ENCODE assay signal across 1 cellular context in the genomic region with DNA sequence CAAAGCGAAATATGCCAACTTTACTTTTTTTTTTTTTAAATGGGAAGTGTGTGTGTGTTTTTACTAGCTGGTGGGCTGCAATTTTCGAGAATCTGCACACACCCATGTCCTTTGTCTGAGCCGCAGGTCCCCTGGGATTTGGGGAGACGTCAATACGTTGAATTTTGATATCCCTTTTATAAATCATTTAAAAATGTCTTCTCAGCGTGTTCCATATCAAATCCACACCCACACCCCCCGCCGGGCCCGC.
A peak's percentile ranks its signal among the peaks of the same experiment; 100 is the strongest.
TF ChIP-seq lines count a peak whose summit lies in the region.

No MANE protein-coding gene starts in this region.

TF ChIP-seq in K562, 482 proteins besides CTCF, POLR2A, EP300 and RAD21 (continues in another document):
- TF ChIP-seq ZNF778 (CRISPR knock-in tag; IDR thresholded peaks at IDR 0.05) (no peak), SMARCC2 (IDR thresholded peaks at IDR 0.05; ENCODE audit: low read depth) (peak; percentile 29; the same call in 1 of the 2 replicates), SMARCA4 (IDR thresholded peaks at IDR 0.05) (peak; percentile 35; the same call in 1 of the 2 replicates), SAP30 (IDR thresholded peaks at IDR 0.05; ENCODE audit: borderline replicate concordance, insufficient read depth, low read depth, low read length, poor library complexity, severe bottlenecking) (no peak), C11orf30 (IDR thresholded peaks at IDR 0.05; ENCODE audit: low read depth) (peak; percentile 72; the same call in 1 of the 2 replicates), CHCHD3 (CRISPR knock-in tag; IDR thresholded peaks at IDR 0.05) (0 out of 2 replicates have a peak, but pooled peaks have one; percentile 7), POLR2AphosphoS2 (IDR thresholded peaks at IDR 0.05; ENCODE audit: low read length) (no peak), ARID2 (IDR thresholded peaks at IDR 0.05) (peak; percentile 58; the same call in 1 of the 2 replicates), HNRNPLL (IDR thresholded peaks at IDR 0.05; ENCODE audit: low read depth, low read length, poor library complexity, severe bottlenecking) (no peak), MEIS2 (IDR thresholded peaks at IDR 0.05; ENCODE audit: partially characterized antibody) (no peak), POLR3G (IDR thresholded peaks at IDR 0.05; ENCODE audit: extremely low read depth, insufficient read length, insufficient replicate concordance) (no peak), ZNF316 (IDR thresholded peaks at IDR 0.05) (peak; percentile 96), TFE3 (CRISPR knock-in tag; IDR thresholded peaks at IDR 0.05) (0 out of 2 replicates have a peak, but pooled peaks have one; percentile 0), FOXJ3 (CRISPR knock-in tag; IDR thresholded peaks at IDR 0.05) (no peak), ZKSCAN1 (IDR thresholded peaks at IDR 0.05; ENCODE audit: low read depth, low read length) (no peak), FOXP1 (CRISPR knock-in tag; IDR thresholded peaks at IDR 0.05) (no peak), ZNF41 (CRISPR knock-in tag; conservative IDR thresholded peaks at IDR 0.05) (peak; percentile 16; the same call in 1 of the 2 replicates), SPI1 (IDR thresholded peaks at IDR 0.05; ENCODE audit: borderline replicate concordance, low read depth, low read length) (no peak), LEF1 (IDR thresholded peaks at IDR 0.05) (0 out of 2 replicates have a peak, but pooled peaks have one; percentile 18), ZKSCAN8 (CRISPR knock-in tag; IDR thresholded peaks at IDR 0.05) (peak; percentile 7; the same call in 1 of the 2 replicates), MITF (IDR thresholded peaks at IDR 0.05) (no peak), FOS (IDR thresholded peaks at IDR 0.05; ENCODE audit: extremely low read depth, insufficient read length) (no peak), ZNF707 (CRISPR knock-in tag; conservative IDR thresholded peaks at IDR 0.05) (no peak; the same call in 1 of the 2 replicates), HINFP (tag; conservative IDR thresholded peaks at IDR 0.05; ENCODE audit: low read depth) (no peak), NFYB (IDR thresholded peaks at IDR 0.05; ENCODE audit: extremely low read depth, insufficient read length) (no peak), USF2 (CRISPR knock-in tag; IDR thresholded peaks at IDR 0.05) (no peak), CBX8 (IDR thresholded peaks at IDR 0.05; ENCODE audit: borderline replicate concordance, extremely low read depth, low read depth, low read length, poor library complexity, severe bottlenecking) (no peak)
- TF ChIP-seq, protein P1, sequence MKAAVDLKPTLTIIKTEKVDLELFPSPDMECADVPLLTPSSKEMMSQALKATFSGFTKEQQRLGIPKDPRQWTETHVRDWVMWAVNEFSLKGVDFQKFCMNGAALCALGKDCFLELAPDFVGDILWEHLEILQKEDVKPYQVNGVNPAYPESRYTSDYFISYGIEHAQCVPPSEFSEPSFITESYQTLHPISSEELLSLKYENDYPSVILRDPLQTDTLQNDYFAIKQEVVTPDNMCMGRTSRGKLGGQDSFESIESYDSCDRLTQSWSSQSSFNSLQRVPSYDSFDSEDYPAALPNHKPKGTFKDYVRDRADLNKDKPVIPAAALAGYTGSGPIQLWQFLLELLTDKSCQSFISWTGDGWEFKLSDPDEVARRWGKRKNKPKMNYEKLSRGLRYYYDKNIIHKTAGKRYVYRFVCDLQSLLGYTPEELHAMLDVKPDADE (conservative IDR thresholded peaks at IDR 0.05; ENCODE audit: control insufficient read depth, low read depth, low read length), result no peak
- TF ChIP-seq, protein P2, sequence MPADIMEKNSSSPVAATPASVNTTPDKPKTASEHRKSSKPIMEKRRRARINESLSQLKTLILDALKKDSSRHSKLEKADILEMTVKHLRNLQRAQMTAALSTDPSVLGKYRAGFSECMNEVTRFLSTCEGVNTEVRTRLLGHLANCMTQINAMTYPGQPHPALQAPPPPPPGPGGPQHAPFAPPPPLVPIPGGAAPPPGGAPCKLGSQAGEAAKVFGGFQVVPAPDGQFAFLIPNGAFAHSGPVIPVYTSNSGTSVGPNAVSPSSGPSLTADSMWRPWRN (IDR thresholded peaks at IDR 0.05; ENCODE audit: low read depth), result no peak; the same call in 1 of the 2 replicates
- TF ChIP-seq, protein P3, sequence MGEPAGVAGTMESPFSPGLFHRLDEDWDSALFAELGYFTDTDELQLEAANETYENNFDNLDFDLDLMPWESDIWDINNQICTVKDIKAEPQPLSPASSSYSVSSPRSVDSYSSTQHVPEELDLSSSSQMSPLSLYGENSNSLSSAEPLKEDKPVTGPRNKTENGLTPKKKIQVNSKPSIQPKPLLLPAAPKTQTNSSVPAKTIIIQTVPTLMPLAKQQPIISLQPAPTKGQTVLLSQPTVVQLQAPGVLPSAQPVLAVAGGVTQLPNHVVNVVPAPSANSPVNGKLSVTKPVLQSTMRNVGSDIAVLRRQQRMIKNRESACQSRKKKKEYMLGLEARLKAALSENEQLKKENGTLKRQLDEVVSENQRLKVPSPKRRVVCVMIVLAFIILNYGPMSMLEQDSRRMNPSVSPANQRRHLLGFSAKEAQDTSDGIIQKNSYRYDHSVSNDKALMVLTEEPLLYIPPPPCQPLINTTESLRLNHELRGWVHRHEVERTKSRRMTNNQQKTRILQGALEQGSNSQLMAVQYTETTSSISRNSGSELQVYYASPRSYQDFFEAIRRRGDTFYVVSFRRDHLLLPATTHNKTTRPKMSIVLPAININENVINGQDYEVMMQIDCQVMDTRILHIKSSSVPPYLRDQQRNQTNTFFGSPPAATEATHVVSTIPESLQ (CRISPR knock-in tag; IDR thresholded peaks at IDR 0.05), result no peak
- TF ChIP-seq, protein P4, sequence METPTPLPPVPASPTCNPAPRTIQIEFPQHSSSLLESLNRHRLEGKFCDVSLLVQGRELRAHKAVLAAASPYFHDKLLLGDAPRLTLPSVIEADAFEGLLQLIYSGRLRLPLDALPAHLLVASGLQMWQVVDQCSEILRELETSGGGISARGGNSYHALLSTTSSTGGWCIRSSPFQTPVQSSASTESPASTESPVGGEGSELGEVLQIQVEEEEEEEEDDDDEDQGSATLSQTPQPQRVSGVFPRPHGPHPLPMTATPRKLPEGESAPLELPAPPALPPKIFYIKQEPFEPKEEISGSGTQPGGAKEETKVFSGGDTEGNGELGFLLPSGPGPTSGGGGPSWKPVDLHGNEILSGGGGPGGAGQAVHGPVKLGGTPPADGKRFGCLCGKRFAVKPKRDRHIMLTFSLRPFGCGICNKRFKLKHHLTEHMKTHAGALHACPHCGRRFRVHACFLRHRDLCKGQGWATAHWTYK (CRISPR knock-in tag; IDR thresholded peaks at IDR 0.05), result no peak
- TF ChIP-seq, protein P5, sequence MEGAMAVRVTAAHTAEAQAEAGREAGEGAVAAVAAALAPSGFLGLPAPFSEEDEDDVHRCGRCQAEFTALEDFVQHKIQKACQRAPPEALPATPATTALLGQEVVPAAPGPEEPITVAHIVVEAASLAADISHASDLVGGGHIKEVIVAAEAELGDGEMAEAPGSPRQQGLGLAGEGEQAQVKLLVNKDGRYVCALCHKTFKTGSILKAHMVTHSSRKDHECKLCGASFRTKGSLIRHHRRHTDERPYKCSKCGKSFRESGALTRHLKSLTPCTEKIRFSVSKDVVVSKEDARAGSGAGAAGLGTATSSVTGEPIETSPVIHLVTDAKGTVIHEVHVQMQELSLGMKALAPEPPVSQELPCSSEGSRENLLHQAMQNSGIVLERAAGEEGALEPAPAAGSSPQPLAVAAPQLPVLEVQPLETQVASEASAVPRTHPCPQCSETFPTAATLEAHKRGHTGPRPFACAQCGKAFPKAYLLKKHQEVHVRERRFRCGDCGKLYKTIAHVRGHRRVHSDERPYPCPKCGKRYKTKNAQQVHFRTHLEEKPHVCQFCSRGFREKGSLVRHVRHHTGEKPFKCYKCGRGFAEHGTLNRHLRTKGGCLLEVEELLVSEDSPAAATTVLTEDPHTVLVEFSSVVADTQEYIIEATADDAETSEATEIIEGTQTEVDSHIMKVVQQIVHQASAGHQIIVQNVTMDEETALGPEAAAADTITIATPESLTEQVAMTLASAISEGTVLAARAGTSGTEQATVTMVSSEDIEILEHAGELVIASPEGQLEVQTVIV (CRISPR knock-in tag; IDR thresholded peaks at IDR 0.05; ENCODE audit: borderline replicate concordance), result no peak
- TF ChIP-seq, protein P6, sequence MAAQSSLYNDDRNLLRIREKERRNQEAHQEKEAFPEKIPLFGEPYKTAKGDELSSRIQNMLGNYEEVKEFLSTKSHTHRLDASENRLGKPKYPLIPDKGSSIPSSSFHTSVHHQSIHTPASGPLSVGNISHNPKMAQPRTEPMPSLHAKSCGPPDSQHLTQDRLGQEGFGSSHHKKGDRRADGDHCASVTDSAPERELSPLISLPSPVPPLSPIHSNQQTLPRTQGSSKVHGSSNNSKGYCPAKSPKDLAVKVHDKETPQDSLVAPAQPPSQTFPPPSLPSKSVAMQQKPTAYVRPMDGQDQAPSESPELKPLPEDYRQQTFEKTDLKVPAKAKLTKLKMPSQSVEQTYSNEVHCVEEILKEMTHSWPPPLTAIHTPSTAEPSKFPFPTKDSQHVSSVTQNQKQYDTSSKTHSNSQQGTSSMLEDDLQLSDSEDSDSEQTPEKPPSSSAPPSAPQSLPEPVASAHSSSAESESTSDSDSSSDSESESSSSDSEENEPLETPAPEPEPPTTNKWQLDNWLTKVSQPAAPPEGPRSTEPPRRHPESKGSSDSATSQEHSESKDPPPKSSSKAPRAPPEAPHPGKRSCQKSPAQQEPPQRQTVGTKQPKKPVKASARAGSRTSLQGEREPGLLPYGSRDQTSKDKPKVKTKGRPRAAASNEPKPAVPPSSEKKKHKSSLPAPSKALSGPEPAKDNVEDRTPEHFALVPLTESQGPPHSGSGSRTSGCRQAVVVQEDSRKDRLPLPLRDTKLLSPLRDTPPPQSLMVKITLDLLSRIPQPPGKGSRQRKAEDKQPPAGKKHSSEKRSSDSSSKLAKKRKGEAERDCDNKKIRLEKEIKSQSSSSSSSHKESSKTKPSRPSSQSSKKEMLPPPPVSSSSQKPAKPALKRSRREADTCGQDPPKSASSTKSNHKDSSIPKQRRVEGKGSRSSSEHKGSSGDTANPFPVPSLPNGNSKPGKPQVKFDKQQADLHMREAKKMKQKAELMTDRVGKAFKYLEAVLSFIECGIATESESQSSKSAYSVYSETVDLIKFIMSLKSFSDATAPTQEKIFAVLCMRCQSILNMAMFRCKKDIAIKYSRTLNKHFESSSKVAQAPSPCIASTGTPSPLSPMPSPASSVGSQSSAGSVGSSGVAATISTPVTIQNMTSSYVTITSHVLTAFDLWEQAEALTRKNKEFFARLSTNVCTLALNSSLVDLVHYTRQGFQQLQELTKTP (IDR thresholded peaks at IDR 0.05; ENCODE audit: low read depth in 1 of 2, partially characterized antibody in 2 of 2), result peak; percentile 47 to 87
- TF ChIP-seq, protein P7, sequence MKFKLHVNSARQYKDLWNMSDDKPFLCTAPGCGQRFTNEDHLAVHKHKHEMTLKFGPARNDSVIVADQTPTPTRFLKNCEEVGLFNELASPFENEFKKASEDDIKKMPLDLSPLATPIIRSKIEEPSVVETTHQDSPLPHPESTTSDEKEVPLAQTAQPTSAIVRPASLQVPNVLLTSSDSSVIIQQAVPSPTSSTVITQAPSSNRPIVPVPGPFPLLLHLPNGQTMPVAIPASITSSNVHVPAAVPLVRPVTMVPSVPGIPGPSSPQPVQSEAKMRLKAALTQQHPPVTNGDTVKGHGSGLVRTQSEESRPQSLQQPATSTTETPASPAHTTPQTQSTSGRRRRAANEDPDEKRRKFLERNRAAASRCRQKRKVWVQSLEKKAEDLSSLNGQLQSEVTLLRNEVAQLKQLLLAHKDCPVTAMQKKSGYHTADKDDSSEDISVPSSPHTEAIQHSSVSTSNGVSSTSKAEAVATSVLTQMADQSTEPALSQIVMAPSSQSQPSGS (CRISPR knock-in tag; IDR thresholded peaks at IDR 0.05), result no peak
- TF ChIP-seq, protein P8, sequence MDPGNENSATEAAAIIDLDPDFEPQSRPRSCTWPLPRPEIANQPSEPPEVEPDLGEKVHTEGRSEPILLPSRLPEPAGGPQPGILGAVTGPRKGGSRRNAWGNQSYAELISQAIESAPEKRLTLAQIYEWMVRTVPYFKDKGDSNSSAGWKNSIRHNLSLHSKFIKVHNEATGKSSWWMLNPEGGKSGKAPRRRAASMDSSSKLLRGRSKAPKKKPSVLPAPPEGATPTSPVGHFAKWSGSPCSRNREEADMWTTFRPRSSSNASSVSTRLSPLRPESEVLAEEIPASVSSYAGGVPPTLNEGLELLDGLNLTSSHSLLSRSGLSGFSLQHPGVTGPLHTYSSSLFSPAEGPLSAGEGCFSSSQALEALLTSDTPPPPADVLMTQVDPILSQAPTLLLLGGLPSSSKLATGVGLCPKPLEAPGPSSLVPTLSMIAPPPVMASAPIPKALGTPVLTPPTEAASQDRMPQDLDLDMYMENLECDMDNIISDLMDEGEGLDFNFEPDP (CRISPR knock-in tag; IDR thresholded peaks at IDR 0.05), result no peak
